1 cellular context compared by ENCODE assay signal in the genomic region with DNA sequence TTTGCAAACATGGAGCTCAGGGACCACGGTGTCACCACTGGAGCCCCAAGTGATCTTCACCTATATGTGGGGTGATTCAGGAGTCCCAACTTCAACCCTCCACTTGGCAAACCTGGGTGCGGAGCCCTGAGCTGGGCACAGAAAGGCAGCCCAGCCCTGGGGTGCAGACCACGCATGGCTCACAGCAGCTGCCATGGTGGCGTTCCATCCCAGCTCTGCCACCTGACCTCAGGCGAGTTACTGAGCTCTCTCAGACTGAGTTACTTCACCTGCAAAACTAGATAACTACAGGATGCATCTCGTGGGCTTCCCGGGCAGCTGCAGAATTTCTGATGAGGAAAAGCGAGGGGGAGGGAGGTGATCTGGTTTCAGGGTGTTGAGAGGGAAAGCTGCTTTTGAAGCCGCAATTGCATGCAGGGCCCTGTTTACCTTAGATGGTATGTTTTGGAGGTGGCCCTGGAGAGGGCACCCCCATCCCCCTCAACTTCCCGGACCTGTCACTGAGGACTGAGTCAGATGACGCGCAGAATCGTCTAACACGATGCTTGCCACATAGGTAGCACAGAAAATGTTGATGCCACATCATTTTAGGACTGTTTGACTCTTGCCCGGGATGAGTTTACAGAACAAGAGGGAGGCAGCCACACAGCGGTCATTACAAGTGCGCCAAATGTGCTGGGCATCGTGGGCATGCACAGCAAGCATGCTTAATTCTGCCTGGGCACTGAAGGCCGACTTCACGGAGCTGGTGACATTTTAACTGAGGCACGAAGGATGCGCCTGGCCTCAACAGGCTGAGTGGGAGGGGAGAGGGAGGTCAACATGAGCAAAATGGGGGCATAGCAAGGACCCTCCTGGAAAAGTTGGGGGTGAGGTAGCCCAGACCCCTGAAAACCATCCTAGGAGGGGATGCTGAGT.
TF ChIP-seq lines count a peak whose summit lies in the region.

No MANE protein-coding gene starts in this region.

TF ChIP-seq in SK-N-SH treated with all-trans-retinoic acid at 6 μM for 48 hours, 23 proteins besides CTCF, POLR2A, EP300 and RAD21 (continued from another document):
- TF ChIP-seq, protein P1, sequence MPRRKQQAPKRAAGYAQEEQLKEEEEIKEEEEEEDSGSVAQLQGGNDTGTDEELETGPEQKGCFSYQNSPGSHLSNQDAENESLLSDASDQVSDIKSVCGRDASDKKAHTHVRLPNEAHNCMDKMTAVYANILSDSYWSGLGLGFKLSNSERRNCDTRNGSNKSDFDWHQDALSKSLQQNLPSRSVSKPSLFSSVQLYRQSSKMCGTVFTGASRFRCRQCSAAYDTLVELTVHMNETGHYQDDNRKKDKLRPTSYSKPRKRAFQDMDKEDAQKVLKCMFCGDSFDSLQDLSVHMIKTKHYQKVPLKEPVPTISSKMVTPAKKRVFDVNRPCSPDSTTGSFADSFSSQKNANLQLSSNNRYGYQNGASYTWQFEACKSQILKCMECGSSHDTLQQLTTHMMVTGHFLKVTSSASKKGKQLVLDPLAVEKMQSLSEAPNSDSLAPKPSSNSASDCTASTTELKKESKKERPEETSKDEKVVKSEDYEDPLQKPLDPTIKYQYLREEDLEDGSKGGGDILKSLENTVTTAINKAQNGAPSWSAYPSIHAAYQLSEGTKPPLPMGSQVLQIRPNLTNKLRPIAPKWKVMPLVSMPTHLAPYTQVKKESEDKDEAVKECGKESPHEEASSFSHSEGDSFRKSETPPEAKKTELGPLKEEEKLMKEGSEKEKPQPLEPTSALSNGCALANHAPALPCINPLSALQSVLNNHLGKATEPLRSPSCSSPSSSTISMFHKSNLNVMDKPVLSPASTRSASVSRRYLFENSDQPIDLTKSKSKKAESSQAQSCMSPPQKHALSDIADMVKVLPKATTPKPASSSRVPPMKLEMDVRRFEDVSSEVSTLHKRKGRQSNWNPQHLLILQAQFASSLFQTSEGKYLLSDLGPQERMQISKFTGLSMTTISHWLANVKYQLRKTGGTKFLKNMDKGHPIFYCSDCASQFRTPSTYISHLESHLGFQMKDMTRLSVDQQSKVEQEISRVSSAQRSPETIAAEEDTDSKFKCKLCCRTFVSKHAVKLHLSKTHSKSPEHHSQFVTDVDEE (CRISPR knock-in tag; IDR thresholded peaks at IDR 0.05), result no peak
- no peak for TF ChIP-seq PPARA (CRISPR knock-in tag; IDR thresholded peaks at IDR 0.05; ENCODE audit: borderline replicate concordance)
- TF ChIP-seq, protein P2, sequence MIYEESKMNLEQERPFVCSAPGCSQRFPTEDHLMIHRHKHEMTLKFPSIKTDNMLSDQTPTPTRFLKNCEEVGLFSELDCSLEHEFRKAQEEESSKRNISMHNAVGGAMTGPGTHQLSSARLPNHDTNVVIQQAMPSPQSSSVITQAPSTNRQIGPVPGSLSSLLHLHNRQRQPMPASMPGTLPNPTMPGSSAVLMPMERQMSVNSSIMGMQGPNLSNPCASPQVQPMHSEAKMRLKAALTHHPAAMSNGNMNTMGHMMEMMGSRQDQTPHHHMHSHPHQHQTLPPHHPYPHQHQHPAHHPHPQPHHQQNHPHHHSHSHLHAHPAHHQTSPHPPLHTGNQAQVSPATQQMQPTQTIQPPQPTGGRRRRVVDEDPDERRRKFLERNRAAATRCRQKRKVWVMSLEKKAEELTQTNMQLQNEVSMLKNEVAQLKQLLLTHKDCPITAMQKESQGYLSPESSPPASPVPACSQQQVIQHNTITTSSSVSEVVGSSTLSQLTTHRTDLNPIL (CRISPR knock-in tag; IDR thresholded peaks at IDR 0.05; ENCODE audit: low read depth), result no peak
- no peak for TF ChIP-seq RARB (CRISPR knock-in tag; IDR thresholded peaks at IDR 0.05)
- TF ChIP-seq TOX (CRISPR knock-in tag; IDR thresholded peaks at IDR 0.05; ENCODE audit: borderline replicate concordance), result no peak
